ENCODE assay signal across 7 cellular contexts in genomic region chr2:149984311-149984710, GRCh38.
"Had no signal": no experiment of that assay in that cellular context is flagged by ENCODE, and none has a peak within 500 bp of the region (broad histone marks: within the 10 kb centered on the region; RNA-seq: fewer than 3 reads in every experiment).

No MANE protein-coding gene starts in this region.

- FAIRE-seq: GM12878, GM12891, GM12892, GM18507, GM19239 had no signal

- H3K4me3 ChIP-seq: GM12878 had no signal

- DNase-seq: GDM1, GF-D8 had no signal

- ATAC-seq: GM12878 had no signal
